ENCODE assay signal across 8 cellular contexts in genomic region chr19:40443131-40443929, GRCh38. TPM values are rescaled to one million over a fixed set of nuclear protein-coding genes. Genes with fewer than 3 reads are reported as not detected.
DNase-seq lines count a peak whose midpoint lies in the region; ATAC-seq and TF ChIP-seq lines count a peak whose summit lies in the region.

No MANE protein-coding gene starts in this region.

- TF ChIP-seq EP300 in ovary (IDR thresholded peaks at IDR 0.05): peak; percentile 97

- H3K27me3 ChIP-seq in ovary (no peaks in the 10 kb centered on the region), thyroid gland (no peaks in the 10 kb centered on the region)

- intact Hi-C loops in Right ventricle myocardium inferior (cut with DNase I) (loop anchor here (1.0 kb wide), 1 partner anchor 18 kb away; the partner anchor contains the start of gene SERTAD1), ovary (cut with DNase I) (no loop called here), thyroid gland (cut with DNase I) (loop anchor here (10.0 kb wide), 1 partner anchor 99 kb away; the partner anchor contains the start of genes C19orf47 and PLD3)

- no peaks in the 10 kb centered on the region for H3K36me3 ChIP-seq in ovary
- peaks cover 15 to 24% of the 10 kb centered on the region in 2 donors for H3K36me3 ChIP-seq in thyroid gland

- H3K27me3 Mint-ChIP-seq in activated naive CD8-positive, alpha-beta T cell treated with anti-CD3 and anti-CD28 coated beads, Interleukin-2, amount 10 ng/mL, durations not matched to agents 7 days and 5 days: no peaks in the 10 kb centered on the region

- POLR2A ChIA-PET in GM10248 (lab: Yijun Ruan, JAX): interaction anchor here (0.6 to 4.3 kb wide), 7 partner anchors 17 to 78 kb away, joined by 3 to 28 read pairs (median 7); partner anchors contain the start of genes BLVRB and SERTAD1
- POLR2A ChIA-PET in activated naive CD8-positive, alpha-beta T cell treated with anti-CD3 and anti-CD28 coated beads, Interleukin-2, amount 10 ng/mL, durations not matched to agents 7 days and 5 days (lab: Charles Lee): interaction anchor here (1.0 to 3.3 kb wide), 12 partner anchors 10 to 158 kb away, joined by 3 to 35 read pairs (median 5); partner anchors contain the start of genes BLVRB and SERTAD1

- H3K4me3 ChIP-seq in ovary: peak overlapping the region; percentile 98
- H3K4me3 ChIP-seq in thyroid gland (replicated peaks in 1 of 3): peak overlapping the region; percentile 38 to 99 (median 74)

- DNase-seq in GM10248 (ENCODE audit: extremely low spot score): peak; percentile 98
- peak; percentile 99 for DNase-seq in NCI-H1105 treated with DMSO at 0.1 percent for 48 hours (lab: John Stamatoyannopoulos, UW)
- DNase-seq in SKM-1 treated with dmso at 0.1 percent for 144 hours (lab: John Stamatoyannopoulos, UW; ENCODE audit: unreplicated experiment): peak; percentile 99
- DNase-seq in activated naive CD8-positive, alpha-beta T cell treated with anti-CD3 and anti-CD28 coated beads, Interleukin-2, amount 10 ng/mL, durations not matched to agents 7 days and 5 days: peak; percentile 97
- peak; percentile 100 for DNase-seq in Right ventricle myocardium inferior (ENCODE audit: missing footprints)
- peak; percentile 99 to 100 (median 100) for DNase-seq in ovary
- peak; percentile 100 for DNase-seq in thyroid gland

- H3K4me1 ChIP-seq in ovary (ENCODE audit: insufficient read depth) (peaks cover 2% of the 10 kb centered on the region), thyroid gland (peaks cover 8 to 28% of the 10 kb centered on the region in 2 donors)

- no peaks in the 10 kb centered on the region for H3K9me3 Mint-ChIP-seq in activated naive CD8-positive, alpha-beta T cell treated with anti-CD3 and anti-CD28 coated beads, Interleukin-2, amount 10 ng/mL, durations not matched to agents 7 days and 5 days

- no peaks in the 10 kb centered on the region for H3K9me3 ChIP-seq in ovary
- H3K9me3 ChIP-seq in thyroid gland: no peaks in the 10 kb centered on the region

- peaks cover 9% of the 10 kb centered on the region for H3K36me3 Mint-ChIP-seq in activated naive CD8-positive, alpha-beta T cell treated with anti-CD3 and anti-CD28 coated beads, Interleukin-2, amount 10 ng/mL, durations not matched to agents 7 days and 5 days

- H3K27ac ChIP-seq in ovary (peak overlapping the region; percentile 86 to 91), thyroid gland (peak overlapping the region; percentile 92 to 98 (median 94))

- H3K4me1 Mint-ChIP-seq in activated naive CD8-positive, alpha-beta T cell treated with anti-CD3 and anti-CD28 coated beads, Interleukin-2, amount 10 ng/mL, durations not matched to agents 7 days and 5 days: peaks cover 16% of the 10 kb centered on the region

- 0 to 1% (median 1%) methylated on average over 46 to 50 of the region's 50 CpGs for WGBS in ovary, 3 donors
- WGBS in thyroid gland, 2 donors: 1% methylated on average over 29 to 37 of the region's 50 CpGs

- H3K4me3 Mint-ChIP-seq in activated naive CD8-positive, alpha-beta T cell treated with anti-CD3 and anti-CD28 coated beads, Interleukin-2, amount 10 ng/mL, durations not matched to agents 7 days and 5 days: peak overlapping the region; percentile 96

- ATAC-seq in HG02642 (IDR thresholded peaks at IDR 0.05; ENCODE audit: poor library complexity, unreplicated experiment): peak; percentile 73
- ATAC-seq in activated naive CD8-positive, alpha-beta T cell treated with anti-CD3 and anti-CD28 coated beads, Interleukin-2, amount 10 ng/mL, durations not matched to agents 7 days and 5 days (ENCODE audit: low read depth): peak; percentile 87
- ATAC-seq in Right ventricle myocardium inferior: peak; percentile 87

- peak; percentile 69 for TF ChIP-seq POLR2A in ovary (IDR thresholded peaks at IDR 0.05)
- peak in 1 of 2 donors; percentile 84 for TF ChIP-seq POLR2A in thyroid gland (IDR thresholded peaks at IDR 0.05)

- CTCF ChIA-PET in GM10248 (lab: Yijun Ruan, JAX): interaction anchor here (1.0 to 4.2 kb wide), 8 partner anchors 9 to 138 kb away, joined by 3 to 27 read pairs (median 6); partner anchors contain the start of gene SERTAD1

- TF ChIP-seq CTCF in GM10248 (IDR thresholded peaks at IDR 0.05; ENCODE audit: control extremely low read depth, extremely low read depth, low read depth, missing control alignments): no peak
- peak in 1 of 3 donors; percentile 13 for TF ChIP-seq CTCF in ovary (IDR thresholded peaks at IDR 0.05)
- TF ChIP-seq CTCF in thyroid gland (IDR thresholded peaks at IDR 0.05): no peak

- H3K27ac Mint-ChIP-seq in activated naive CD8-positive, alpha-beta T cell treated with anti-CD3 and anti-CD28 coated beads, Interleukin-2, amount 10 ng/mL, durations not matched to agents 7 days and 5 days: peak overlapping the region; percentile 96

RNA-seq across cellular contexts. Expression of gene SERTAD3, which starts 0.8 kb away (rescaled TPM):
- 10 to 100 TPM; 12.9 to 13.5 TPM for total RNA-seq in activated naive CD8-positive, alpha-beta T cell treated with anti-CD3 and anti-CD28 coated beads, Interleukin-2, amount 10 ng/mL, durations not matched to agents 7 days and 5 days
- 28.2 TPM for total RNA-seq in Right ventricle myocardium inferior
- total RNA-seq in ovary: 10 to 100 TPM; 19.6 to 55.0 (median 39.2) TPM
- polyA plus RNA-seq in ovary: 10 to 100 TPM; 17.3 to 19.9 TPM
- total RNA-seq in thyroid gland: 10 to 100 TPM; 15.6 to 25.2 (median 20.4) TPM

RNA-seq across cellular contexts. Expression of gene SERTAD1, which starts 17.5 kb away (rescaled TPM):
- total RNA-seq in activated naive CD8-positive, alpha-beta T cell treated with anti-CD3 and anti-CD28 coated beads, Interleukin-2, amount 10 ng/mL, durations not matched to agents 7 days and 5 days: 1 to 10 TPM; 7.3 to 7.9 TPM
- total RNA-seq in Right ventricle myocardium inferior (12.0 TPM), ovary (10 to 100 TPM in 5 of 7 donors, 1 to 10 TPM in 2; 6.9 to 15.2 (median 11.5) TPM), thyroid gland (10 to 100 TPM; 12.6 to 19.9 (median 15.1) TPM)
- polyA plus RNA-seq in ovary: 1 to 10 TPM; 2.3 to 7.3 TPM

RNA-seq across cellular contexts. Expression of gene BLVRB, which starts 22.2 kb away (rescaled TPM):
- total RNA-seq in activated naive CD8-positive, alpha-beta T cell treated with anti-CD3 and anti-CD28 coated beads, Interleukin-2, amount 10 ng/mL, durations not matched to agents 7 days and 5 days: 10 to 100 TPM; 20.4 to 21.5 TPM
- total RNA-seq in Right ventricle myocardium inferior (127 TPM), ovary (100 to 1,000 TPM in 2 of 7 donors, 10 to 100 TPM in 5; 64.0 to 135 (median 75.5) TPM), thyroid gland (100 to 1,000 TPM; 111 to 238 (median 205) TPM)
- polyA plus RNA-seq in ovary: 10 to 100 TPM; 16.8 to 88.5 TPM

RNA-seq across cellular contexts. Expression of gene SPTBN4, which starts 23.5 kb away (rescaled TPM):
- under 1 TPM; 0.39 to 0.40 TPM for total RNA-seq in activated naive CD8-positive, alpha-beta T cell treated with anti-CD3 and anti-CD28 coated beads, Interleukin-2, amount 10 ng/mL, durations not matched to agents 7 days and 5 days
- total RNA-seq in Right ventricle myocardium inferior (5.1 TPM), ovary (10 to 100 TPM in 1 of 7 donors, 1 to 10 TPM in 6; 3.5 to 11.6 (median 7.3) TPM), thyroid gland (1 to 10 TPM in 2 of 4 donors, under 1 TPM in 2; 0.67 to 2.7 (median 1.0) TPM)
- polyA plus RNA-seq in ovary: 1 to 10 TPM; 2.2 to 5.0 TPM

RNA-seq across cellular contexts. Expression of gene PRX, which starts 30.2 kb away (rescaled TPM):
- 1 to 10 TPM; 2.3 to 2.5 TPM for total RNA-seq in activated naive CD8-positive, alpha-beta T cell treated with anti-CD3 and anti-CD28 coated beads, Interleukin-2, amount 10 ng/mL, durations not matched to agents 7 days and 5 days
- total RNA-seq in Right ventricle myocardium inferior (3.5 TPM), ovary (1 to 10 TPM; 2.8 to 8.8 (median 6.9) TPM), thyroid gland (10 to 100 TPM in 2 of 4 donors, 1 to 10 TPM in 2; 7.3 to 27.5 (median 10.3) TPM)
- polyA plus RNA-seq in ovary: 1 to 10 TPM; 1.7 to 8.4 TPM

Comparison
In these comparisons a context has a peak if more than half of its experiments do, and no peak if none do; other contexts are left out.
1. Peak in every context shown above with its lines: DNase-seq, ATAC-seq, H3K4me3 ChIP-seq and H3K27ac ChIP-seq.
2. intact Hi-C loops: an anchor here in Right ventricle myocardium inferior (1.0 kb wide) and thyroid gland (10.0 kb wide); none called in ovary.